In genomic region chr6:159501558-159501957, GRCh38 we compare ENCODE assay signal across 33 cellular contexts.
"Had no signal": no experiment of that assay in that cellular context is flagged by ENCODE, and none has a peak within 500 bp of the region (broad histone marks: within the 10 kb centered on the region; RNA-seq: fewer than 3 reads in every experiment).

No MANE protein-coding gene starts in this region.

- H3K36me3 ChIP-seq: ascending aorta, brain microvascular endothelial cell, breast epithelium had no signal

- H3K27me3 ChIP-seq: ascending aorta, body of pancreas, brain microvascular endothelial cell, breast epithelium had no signal

- H3K9me3 ChIP-seq: ascending aorta, body of pancreas had no signal

- FAIRE-seq: colon, TTC549 had no signal

- H3K4me1 ChIP-seq: body of pancreas, breast epithelium had no signal

- H3K4me3 ChIP-seq: ascending aorta, body of pancreas, breast epithelium had no signal

- ATAC-seq: activated CD8-positive, alpha-beta T cell treated with anti-CD3 and anti-CD28 coated beads for 36 hours; activated naive CD8-positive, alpha-beta T cell treated with anti-CD3 and anti-CD28 coated beads, Interleukin-2, amount 50 U/mL, for 24 hours; activated T-cell treated with anti-CD3 and anti-CD28 coated beads, Interleukin-2, amount 50 U/mL, for 4 hours; activated T-cell treated with anti-CD3 and anti-CD28 coated beads, Interleukin-2, amount 50 U/mL, for 72 hours; activated T-helper 17 cell treated with anti-CD3 and anti-CD28 coated beads, Interleukin-2, amount 50 U/mL, for 72 hours; body of pancreas had no signal

- DNase-seq: activated B cell treated with CpG ODN at 0.5 μM for 24 hours; activated CD4-positive, alpha-beta memory T cell treated with anti-CD3 and anti-CD28 coated beads for 36 hours; activated CD4-positive, alpha-beta T cell treated with anti-CD3 and anti-CD28 coated beads for 4 hours; activated CD4-positive, alpha-beta T cell treated with anti-CD3 and anti-CD28 coated beads, Interleukin-2, amount 10 ng/mL, durations not matched to agents 24 days and 14 days; activated CD4-positive, alpha-beta T cell treated with anti-CD3 and anti-CD28 coated beads, Interleukin-2, amount 50 U/mL, for 1 hour; activated CD4-positive, alpha-beta T cell treated with anti-CD3 and anti-CD28 coated beads, Interleukin-2, amount 50 U/mL, for 4 hours; activated CD4-positive, CD25-positive, alpha-beta regulatory T cell treated with anti-CD3 and anti-CD28 coated beads, Interleukin-2, amount 50 U/mL, for 72 hours; activated CD8-positive, alpha-beta memory T cell treated with anti-CD3 and anti-CD28 coated beads, Interleukin-2, amount 50 U/mL, for 4 hours; activated CD8-positive, alpha-beta T cell treated with anti-CD3 and anti-CD28 coated beads for 36 hours; activated effector memory CD4-positive, alpha-beta T cell treated with anti-CD3 and anti-CD28 coated beads, Interleukin-2, amount 50 U/mL, for 16 hours; activated gamma-delta T cell treated with Interleukin-2 at 50 U/mL for 16 hours; activated naive CD4-positive, alpha-beta T cell; activated naive CD4-positive, alpha-beta T cell treated with anti-CD3 and anti-CD28 coated beads for 36 hours; activated naive CD8-positive, alpha-beta T cell treated with anti-CD3 and anti-CD28 coated beads, Interleukin-2, amount 10 ng/mL, durations not matched to agents 7 days and 5 days; activated naive CD8-positive, alpha-beta T cell treated with anti-CD3 and anti-CD28 coated beads, Interleukin-2, amount 50 U/mL, for 24 hours; activated T-cell treated with anti-CD3 and anti-CD28 coated beads for 4 hours; activated T-cell treated with anti-CD3 and anti-CD28 coated beads, Interleukin-2, amount 50 U/mL, for 1 hour; activated T-cell treated with anti-CD3 and anti-CD28 coated beads, Interleukin-2, amount 50 U/mL, for 4 hours; activated T-cell treated with anti-CD3 and anti-CD28 coated beads, Interleukin-2, amount 50 U/mL, for 72 hours; amygdala; anterior cingulate cortex; body of pancreas; brain microvascular endothelial cell; central memory CD4-positive, alpha-beta T cell; T-helper 1 cell; T-helper 2 cell; T-helper 9 cell had no signal

- H3K27ac ChIP-seq: ascending aorta, body of pancreas, brain microvascular endothelial cell, breast epithelium, VCaP had no signal
